12 cellular contexts compared by ENCODE assay signal in genomic region chr1:20702416-20702815, GRCh38. TPM values are rescaled to one million over a fixed set of nuclear protein-coding genes. Genes with fewer than 3 reads are reported as not detected.
DNase-seq lines count a peak whose midpoint lies in the region; ATAC-seq, FAIRE-seq and TF ChIP-seq lines count a peak whose summit lies in the region.
"Had no signal": no experiment of that assay in that cellular context is flagged by ENCODE, and none has a peak within 500 bp of the region (broad histone marks: within the 10 kb centered on the region; RNA-seq: fewer than 3 reads in every experiment).

No MANE protein-coding gene starts in this region.

- H3K9me1 ChIP-seq in keratinocyte (ENCODE audit: control insufficient read depth, extremely low read depth, insufficient read depth, low read length), result no peaks in the 10 kb centered on the region

- TF ChIP-seq CTCF in WERI-Rb-1 (IDR thresholded peaks at IDR 0.05; ENCODE audit: low read depth, low read length), result peak; percentile 63
- TF ChIP-seq CTCF in keratinocyte (optimal IDR thresholded peaks at IDR 0.05 in 1 of 3, IDR thresholded peaks at IDR 0.05 in 1 of 3, conservative IDR thresholded peaks at IDR 0.05 in 1 of 3; ENCODE audit: extremely low read depth in 1 of 3, insufficient read depth in 2 of 3, low read length in 3 of 3), result peak; percentile 30 to 53 (median 40)

- H3K9ac ChIP-seq in keratinocyte (ENCODE audit: control insufficient read depth, extremely low read depth, insufficient read depth, low read length), result no peak overlapping the region

- FAIRE-seq in keratinocyte (lab: Jason Lieb, UNC), result no peak

- H3K27me3 ChIP-seq in WERI-Rb-1 (ENCODE audit: insufficient read depth, low read depth, severe bottlenecking) (no peaks in the 10 kb centered on the region), keratinocyte (ENCODE audit: control insufficient read depth, extremely low read depth, insufficient read depth, low read length) (no peaks in the 10 kb centered on the region)
- H3K27me3 ChIP-seq: tibial artery had no signal

- H3K9me3 ChIP-seq in WERI-Rb-1 (ENCODE audit: severe bottlenecking) (no peaks in the 10 kb centered on the region), keratinocyte (ENCODE audit: control insufficient read depth, low read depth, low read length) (no peaks in the 10 kb centered on the region)
- H3K9me3 ChIP-seq: tibial artery had no signal

- H3K4me3 ChIP-seq in WERI-Rb-1 (ENCODE audit: low read depth, low read length), result no peak overlapping the region
- no peak overlapping the region for H3K4me3 ChIP-seq in keratinocyte (ENCODE audit: control insufficient read depth in 2 of 3, extremely low read depth in 1 of 3, insufficient read depth in 2 of 3, low read depth in 1 of 3, low read length in 3 of 3)
- H3K4me3 ChIP-seq: tibial artery had no signal

- no peak for ATAC-seq in GM18520 (IDR thresholded peaks at IDR 0.05; ENCODE audit: unreplicated experiment)
- no peak for ATAC-seq in HG02623 (IDR thresholded peaks at IDR 0.05; ENCODE audit: unreplicated experiment)
- ATAC-seq in HG03565 (IDR thresholded peaks at IDR 0.05; ENCODE audit: unreplicated experiment), result no peak
- ATAC-seq in esophagus mucosa, result no peak

- H3K4me1 ChIP-seq in keratinocyte (ENCODE audit: control insufficient read depth, extremely low read depth, insufficient read depth, low read length), result peaks cover 17% of the 10 kb centered on the region

- no peak overlapping the region for H3K4me2 ChIP-seq in keratinocyte (ENCODE audit: control insufficient read depth, extremely low read depth, insufficient read depth, low read depth, low read length)

- dilution Hi-C loops in keratinocyte (cut with MboI; ENCODE audit: extremely low pct_ligation_motif_present, low sequenced_read_pairs), result no loop called here

- H3K79me2 ChIP-seq in keratinocyte (ENCODE audit: control insufficient read depth, insufficient read depth, low read length), result no peaks in the 10 kb centered on the region

- no peaks in the 10 kb centered on the region for H4K20me1 ChIP-seq in keratinocyte (ENCODE audit: control insufficient read depth, extremely low read depth, insufficient read depth, low read length)

- DNase-seq in AG20443 (ENCODE audit: low spot score), result peak; percentile 45
- DNase-seq in HCEC 1CT, result peak; percentile 23
- peak; percentile 38 for DNase-seq in WERI-Rb-1
- DNase-seq in keratinocyte (ENCODE audit: low read depth, low spot score), result no peak
- DNase-seq: stimulated activated CD4-positive, alpha-beta T cell treated with anti-CD3 and anti-CD28 coated beads, Interleukin-4, amount 100 ng/mL, for 1 hour; tibial artery had no signal

- no peaks in the 10 kb centered on the region for H3K36me3 ChIP-seq in WERI-Rb-1
- H3K36me3 ChIP-seq in keratinocyte (ENCODE audit: control insufficient read depth in 2 of 2, extremely low read depth in 1 of 2, insufficient read depth in 2 of 2, low read length in 2 of 2), result peaks cover 2 to 19% of the 10 kb centered on the region in 2 experiments
- H3K36me3 ChIP-seq: tibial artery had no signal

- H3K27ac ChIP-seq in WERI-Rb-1 (no peak overlapping the region), keratinocyte (ENCODE audit: control insufficient read depth, insufficient read depth, low read length) (no peak overlapping the region)
- H3K27ac ChIP-seq: epithelial cell of prostate, tibial artery had no signal

- H2AFZ ChIP-seq in keratinocyte (ENCODE audit: control insufficient read depth, low read length), result no peak overlapping the region

RNA-seq across cellular contexts. Expression of gene KIF17, which starts 15.4 kb away (rescaled TPM):
- 0.90 to 1.2 TPM (median 1.1 TPM) in 3 replicates for polyA plus RNA-seq in keratinocyte
- polyA plus RNA-seq in keratinocyte (2011; ENCODE audit: low read depth), result 5.8 TPM
- 0.40 and 0.81 TPM in 2 replicates for polyA plus RNA-seq in keratinocyte (2011; cell fraction: cytosol; rRNA removed)
- polyA plus RNA-seq in keratinocyte (2011; cell fraction: nucleus; rRNA removed), result 3.9 and 4.5 TPM in 2 replicates
- 1.1 and 2.6 TPM in 2 replicates for polyA plus RNA-seq in keratinocyte (2012; ENCODE audit: low replicate concordance)
- 0.59 to 1.5 TPM (median 1.2 TPM) in 3 replicates for polyA minus RNA-seq in keratinocyte
- polyA minus RNA-seq in keratinocyte (2011; cell fraction: cytosol; rRNA and poly(A)+ RNA removed), result 1.7 TPM
- polyA minus RNA-seq in keratinocyte (2011; cell fraction: nucleus; rRNA and poly(A)+ RNA removed), result 2.2 and 2.6 TPM in 2 replicates
- 0.60 TPM for total RNA-seq in esophagus mucosa
- total RNA-seq: T-helper 2 cell treated with Interferon-gamma antibody and Interleukin-4, amounts not matched to agents 100 ng/mL and 5 ng/mL, for 36 hours had no signal

RNA-seq across cellular contexts. Expression of gene SH2D5, which starts 30.1 kb away (rescaled TPM):
- polyA plus RNA-seq in keratinocyte, result 60.8 to 83.8 TPM (median 69.0 TPM) in 3 replicates
- polyA plus RNA-seq in keratinocyte (2011; ENCODE audit: low read depth), result 25.6 TPM
- polyA plus RNA-seq in keratinocyte (2011; cell fraction: cytosol; rRNA removed), result 47.6 and 72.0 TPM in 2 replicates
- 163 and 199 TPM in 2 replicates for polyA plus RNA-seq in keratinocyte (2011; cell fraction: nucleus; rRNA removed)
- 39.9 and 102 TPM in 2 replicates for polyA plus RNA-seq in keratinocyte (2012; ENCODE audit: low replicate concordance)
- polyA minus RNA-seq in keratinocyte, result 41.1 to 72.9 TPM (median 42.6 TPM) in 3 replicates
- 92.5 TPM for polyA minus RNA-seq in keratinocyte (2011; cell fraction: cytosol; rRNA and poly(A)+ RNA removed)
- polyA minus RNA-seq in keratinocyte (2011; cell fraction: nucleus; rRNA and poly(A)+ RNA removed), result 59.7 and 71.6 TPM in 2 replicates
- 0.64 TPM for total RNA-seq in esophagus mucosa

RNA-seq across cellular contexts. Expression of gene DDOST, which starts 41.2 kb away (rescaled TPM):
- 263 to 281 TPM (median 275 TPM) in 3 replicates for polyA plus RNA-seq in keratinocyte
- 37.1 TPM for polyA plus RNA-seq in keratinocyte (2011; ENCODE audit: low read depth)
- polyA plus RNA-seq in keratinocyte (2011; cell fraction: cytosol; rRNA removed), result 143 and 150 TPM in 2 replicates
- 248 and 263 TPM in 2 replicates for polyA plus RNA-seq in keratinocyte (2011; cell fraction: nucleus; rRNA removed)
- 106 and 206 TPM in 2 replicates for polyA plus RNA-seq in keratinocyte (2012; ENCODE audit: low replicate concordance)
- polyA minus RNA-seq in keratinocyte, result 161 to 195 TPM (median 171 TPM) in 3 replicates
- 146 TPM for polyA minus RNA-seq in keratinocyte (2011; cell fraction: cytosol; rRNA and poly(A)+ RNA removed)
- 203 and 262 TPM in 2 replicates for polyA minus RNA-seq in keratinocyte (2011; cell fraction: nucleus; rRNA and poly(A)+ RNA removed)
- total RNA-seq in esophagus mucosa, result 134 TPM
